30 cellular contexts compared by ENCODE assay signal in the genomic region with DNA sequence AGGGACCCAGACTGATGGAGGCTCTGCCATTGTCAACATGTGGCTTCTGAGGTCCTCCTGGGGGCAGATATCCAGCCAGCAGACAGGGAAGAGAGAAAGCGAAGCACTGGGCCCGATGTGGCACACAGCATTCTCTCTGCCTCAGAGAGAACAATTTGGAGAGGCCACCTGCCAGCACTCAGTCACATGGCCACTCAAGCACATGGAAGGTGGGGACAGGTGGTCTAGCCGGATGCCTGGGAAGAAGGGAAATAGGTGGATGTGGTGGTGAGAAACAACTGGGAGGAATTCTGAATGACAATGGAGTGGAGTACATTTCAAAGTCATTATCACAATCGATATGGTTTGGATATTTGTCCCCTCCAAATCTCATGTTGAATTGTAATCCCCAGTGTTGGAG.
"Had no signal": no experiment of that assay in that cellular context is flagged by ENCODE, and none has a peak within 500 bp of the region (broad histone marks: within the 10 kb centered on the region; RNA-seq: fewer than 3 reads in every experiment).

No MANE protein-coding gene starts in this region.

- H3K4me3 Mint-ChIP-seq: immature natural killer cell; naive B cell; natural killer cell; nephron progenitor cell; stimulated activated naive B cell treated with anti-CD40 and anti-IgM and Interleukin-4, amounts not matched to agents 10 μg/mL and 1 μg/mL and 100 μg/mL, for 72 hours had no signal

- H3K27me3 ChIP-seq: left lung, pancreas, stomach, testis, thyroid gland, transverse colon, upper lobe of left lung had no signal

- H3K4me1 Mint-ChIP-seq: immature natural killer cell; naive B cell; natural killer cell; stimulated activated naive B cell treated with anti-CD40 and anti-IgM and Interleukin-4, amounts not matched to agents 10 μg/mL and 1 μg/mL and 100 μg/mL, for 72 hours had no signal

- H3K9me3 Mint-ChIP-seq: immature natural killer cell; naive B cell; natural killer cell; nephron progenitor cell; stimulated activated naive B cell treated with anti-CD40 and anti-IgM and Interleukin-4, amounts not matched to agents 10 μg/mL and 1 μg/mL and 100 μg/mL, for 72 hours had no signal

- DNase-seq: hypothalamus; immature natural killer cell; kidney; left colon; left lung; lower lobe of right lung; mammary epithelial cell; mesenchymal stem cell; naive B cell; natural killer cell; nephron progenitor cell; nucleus accumbens; pancreas; posterior cingulate gyrus; retina; right cardiac atrium; stimulated activated CD4-positive, alpha-beta T cell treated with anti-CD3 and anti-CD28 coated beads, Interleukin-12 subunit alpha, Interleukin-12 subunit beta, amount 100 ng/mL, for 4 hours; stimulated activated CD4-positive, alpha-beta T cell treated with anti-CD3 and anti-CD28 coated beads, Interleukin-15, amount 100 ng/mL, for 24 hours; stimulated activated CD4-positive, alpha-beta T cell treated with anti-CD3 and anti-CD28 coated beads, Interleukin-2, amount 100 ng/mL, for 24 hours; stimulated activated CD4-positive, alpha-beta T cell treated with anti-CD3 and anti-CD28 coated beads, Interleukin-4, amount 100 ng/mL, for 1 hour; stimulated activated naive B cell treated with anti-CD40 and anti-IgM and Interleukin-4, amounts not matched to agents 10 μg/mL and 1 μg/mL and 100 μg/mL, for 72 hours; stimulated activated naive CD8-positive, alpha-beta T cell treated with anti-CD3 and anti-CD28 coated beads, Interleukin-15, Interleukin-2, amounts not matched to agents 100 U/mL and 50 U/mL, for 24 hours; stomach; testis; thyroid gland; transverse colon; upper lobe of left lung had no signal

- H3K9me3 ChIP-seq: left lung, lower lobe of right lung, pancreas, prostate gland, stomach, testis, thyroid gland, transverse colon, upper lobe of left lung had no signal

- H3K36me3 Mint-ChIP-seq: immature natural killer cell; naive B cell; natural killer cell; stimulated activated naive B cell treated with anti-CD40 and anti-IgM and Interleukin-4, amounts not matched to agents 10 μg/mL and 1 μg/mL and 100 μg/mL, for 72 hours had no signal

- FAIRE-seq: islet of Langerhans, kidney, pancreas had no signal

- H3K36me3 ChIP-seq: left lung, lower lobe of right lung, pancreas, prostate gland, stomach, thyroid gland, transverse colon, upper lobe of left lung had no signal

- H3K27ac Mint-ChIP-seq: naive B cell; natural killer cell; nephron progenitor cell; stimulated activated naive B cell treated with anti-CD40 and anti-IgM and Interleukin-4, amounts not matched to agents 10 μg/mL and 1 μg/mL and 100 μg/mL, for 72 hours had no signal

- H3K4me1 ChIP-seq: left lung, lower lobe of right lung, pancreas, prostate gland, stomach, testis, thyroid gland, transverse colon had no signal

- H3K27ac ChIP-seq: left lung, lower lobe of right lung, pancreas, prostate gland, skin epidermis, stomach, testis, thyroid gland, transverse colon, upper lobe of left lung had no signal

- H3K4me3 ChIP-seq: left lung, lower lobe of right lung, pancreas, prostate gland, skin epidermis, stomach, testis, thyroid gland, transverse colon, upper lobe of left lung had no signal
